ENCODE assay signal across 16 cellular contexts in the genomic region with DNA sequence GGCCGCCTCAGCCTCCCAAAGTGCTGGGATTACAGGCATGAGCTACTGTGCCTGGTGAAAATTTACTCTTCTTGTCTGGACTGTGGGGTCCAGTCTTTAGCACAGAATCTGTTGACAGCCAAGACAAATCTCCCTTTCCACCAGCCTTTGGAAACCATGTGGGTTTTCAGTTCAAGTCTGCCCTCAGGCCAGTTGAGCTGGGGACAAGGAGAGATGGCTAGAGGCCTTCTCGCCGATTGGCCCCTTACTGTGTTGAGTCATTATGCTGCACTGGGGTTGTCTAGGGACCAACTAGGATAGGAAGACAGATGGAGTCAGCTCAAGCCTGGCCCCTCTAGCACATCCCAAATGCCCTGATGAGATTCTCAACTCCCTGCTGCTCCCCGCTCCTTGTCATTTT. TPM values are rescaled to one million over a fixed set of nuclear protein-coding genes. Genes with fewer than 3 reads are reported as not detected.
DNase-seq lines count a peak whose midpoint lies in the region; ATAC-seq, FAIRE-seq and TF ChIP-seq lines count a peak whose summit lies in the region.
"Had no signal": no experiment of that assay in that cellular context is flagged by ENCODE, and none has a peak within 500 bp of the region (broad histone marks: within the 10 kb centered on the region; RNA-seq: fewer than 3 reads in every experiment).

No MANE protein-coding gene starts in this region.

- in situ Hi-C loops in G401 (cut with HindIII; ENCODE audit: low sequenced_read_pairs) (no loop called here), K562 (cut with MboI) (no loop called here)

- no peaks in the 10 kb centered on the region for H3K79me2 ChIP-seq in K562 (ENCODE audit: control insufficient read depth, insufficient read depth, low read length)

- CTCF ChIA-PET in K562 (lab: Yijun Ruan, JAX; ENCODE audit: low intra/inter-chr PET ratio): no interaction called here

- H3K27me3 Mint-ChIP-seq in endothelial cell (ENCODE audit: unreplicated experiment): no peaks in the 10 kb centered on the region
- H3K27me3 Mint-ChIP-seq: CD8-positive, alpha-beta memory T cell had no signal

- TF ChIP-seq POLR2A in K562 (conservative IDR thresholded peaks at IDR 0.05) (no peak), uterus (IDR thresholded peaks at IDR 0.05) (no peak)

- H3K4me1 ChIP-seq in K562 (replicated peaks in 1 of 2; ENCODE audit: control insufficient read depth in 2 of 2, insufficient read depth in 2 of 2, low read length in 2 of 2) (no peaks in the 10 kb centered on the region), uterus (no peaks in the 10 kb centered on the region)
- H3K4me1 ChIP-seq: A549, BLaER1, Caco-2, HAP-1 had no signal

- H2AFZ ChIP-seq in K562 (ENCODE audit: low read depth, low read length): no peak overlapping the region

- ATAC-seq in K562: peak; percentile 44; the same call in 2 of the 3 replicates
- ATAC-seq: A549 had no signal

- TF ChIP-seq EP300 in K562 (IDR thresholded peaks at IDR 0.05; ENCODE audit: low read length): no peak

- no TSS peak for BruUV-seq in K562 (replicated peaks; lab: Mats Ljungman, UMichigan)

- H3K27me3 ChIP-seq in K562 (ENCODE audit: control insufficient read depth in 2 of 2, insufficient read depth in 2 of 2, low read length in 2 of 2) (peaks cover 10 to 11% of the 10 kb centered on the region in 2 experiments), uterus (no peaks in the 10 kb centered on the region)
- H3K27me3 ChIP-seq: BLaER1 had no signal

- TF ChIP-seq RAD21 in K562 (CRISPR knock-in tag; conservative IDR thresholded peaks at IDR 0.05 in 1 of 2, IDR thresholded peaks at IDR 0.05 in 1 of 2): no peak

- no peak overlapping the region for H3K4me2 ChIP-seq in K562 (ENCODE audit: insufficient read depth, low read length)
- H3K4me2 ChIP-seq: A549, BLaER1 had no signal

- no peak for TF ChIP-seq CTCF in K562 (IDR thresholded peaks at IDR 0.05 in 2 of 3, conservative IDR thresholded peaks at IDR 0.05 in 1 of 3; ENCODE audit: insufficient read depth in 2 of 3, low read depth in 1 of 3, low read length in 3 of 3)
- no peak for TF ChIP-seq CTCF in endothelial cell (IDR thresholded peaks at IDR 0.05; ENCODE audit: unreplicated experiment)
- TF ChIP-seq CTCF in uterus (IDR thresholded peaks at IDR 0.05): no peak

- H3K27ac Mint-ChIP-seq in endothelial cell (ENCODE audit: unreplicated experiment): no peak overlapping the region
- H3K27ac Mint-ChIP-seq: IgD-negative memory B cell had no signal

- H3K9me1 ChIP-seq in K562 (ENCODE audit: control insufficient read depth, insufficient read depth, low read length): no peaks in the 10 kb centered on the region

- no peak overlapping the region for H3K9ac ChIP-seq in K562 (ENCODE audit: insufficient read depth in 1 of 2, low read depth in 2 of 2, low read length in 2 of 2)
- H3K9ac ChIP-seq: BLaER1 had no signal

- DNase-seq in EL (peak; percentile 41), G401 (ENCODE audit: low spot score) (peak; percentile 41), K562 (ENCODE audit: extremely low read depth in 1 of 4, low spot score in 3 of 4) (no peak), endothelial cell (ENCODE audit: low spot score) (no peak), uterus (no peak), germinal center (ENCODE audit: low spot score) (no peak)
- DNase-seq: Caco-2; CD8-positive, alpha-beta memory T cell; DND-41; GF-D8 had no signal

- H3K4me1 Mint-ChIP-seq in endothelial cell (ENCODE audit: unreplicated experiment): no peaks in the 10 kb centered on the region
- H3K4me1 Mint-ChIP-seq: CD8-positive, alpha-beta memory T cell; IgD-negative memory B cell had no signal

- H3K36me3 Mint-ChIP-seq in endothelial cell (ENCODE audit: low read depth, unreplicated experiment): no peaks in the 10 kb centered on the region

- no peak overlapping the region for H3K4me3 Mint-ChIP-seq in endothelial cell (ENCODE audit: unreplicated experiment)
- H3K4me3 Mint-ChIP-seq: CD8-positive, alpha-beta memory T cell; IgD-negative memory B cell had no signal

- POLR2A ChIA-PET in K562 (lab: Yijun Ruan, JAX): interaction anchor here (1.0 to 1.2 kb wide), 2 partner anchors 15 kb away, joined by 3 to 4 read pairs; no protein-coding TSS in a partner anchor

- no peak overlapping the region for H3K27ac ChIP-seq in K562 (ENCODE audit: extremely low read depth, low read depth, low read length)
- H3K27ac ChIP-seq in uterus: no peak overlapping the region
- H3K27ac ChIP-seq: A549, BLaER1 had no signal

- H4K20me1 ChIP-seq in K562 (replicated peaks; ENCODE audit: control insufficient read depth, insufficient read depth, low read length): no peaks in the 10 kb centered on the region; the same call in 1 of the 2 replicates
- H4K20me1 ChIP-seq: BLaER1 had no signal

- no peaks in the 10 kb centered on the region for H3K9me3 Mint-ChIP-seq in endothelial cell (ENCODE audit: unreplicated experiment)
- H3K9me3 Mint-ChIP-seq: CD8-positive, alpha-beta memory T cell; IgD-negative memory B cell had no signal

- WGBS in K562 (ENCODE audit: insufficient coverage, low coverage, missing lambda C conversion rate): 50% methylated on average over 4 of the region's 4 CpGs

- H3K4me3 ChIP-seq in K562 (no peak overlapping the region), uterus (no peak overlapping the region)
- H3K4me3 ChIP-seq: A549, BLaER1, HAP-1 had no signal

- H3K9me3 ChIP-seq in K562 (replicated peaks; ENCODE audit: control insufficient read depth, insufficient read depth, low read depth, low read length): no peaks in the 10 kb centered on the region
- no peaks in the 10 kb centered on the region for H3K9me3 ChIP-seq in uterus
- H3K9me3 ChIP-seq: A549, BLaER1, Caco-2, HAP-1 had no signal

- no peaks in the 10 kb centered on the region for H3K36me3 ChIP-seq in K562 (ENCODE audit: control insufficient read depth, insufficient read depth, low read length)
- H3K36me3 ChIP-seq in uterus: no peaks in the 10 kb centered on the region
- H3K36me3 ChIP-seq: BLaER1, HAP-1 had no signal

- peak; percentile 42 for FAIRE-seq in K562 (lab: Jason Lieb, UNC)
- FAIRE-seq: A549, GM19239, H1 had no signal

- intact Hi-C loops in K562 (cut with micrococcal nuclease) (no loop called here), uterus (cut with DNase I; ENCODE audit: low total_unique reads) (no loop called here)

RNA-seq across cellular contexts. Expression of a gene that starts 8.6 kb away (rescaled TPM):
- 3.6 and 9.2 TPM in 2 replicates for total RNA-seq in G401 (2014; rRNA removed; shearing (Covaris generic))
- 0.12 TPM in 1 of 2 replicates, not detected in the other for total RNA-seq in K562 (2011; cell fraction: chromatin; rRNA removed; ENCODE audit: low replicate concordance)
- 0.17 TPM in 1 of 2 replicates, not detected in the other for total RNA-seq in K562 (2011; cell fraction: nucleolus; rRNA removed)
- not detected in 2 replicates for total RNA-seq in K562 (2011; cell fraction: nucleoplasm; rRNA removed)
- total RNA-seq in K562 (2014; rRNA removed) (0.05 TPM in 1 of 2 replicates, not detected in the other), K562 (2014; rRNA removed; fragmentation: Illumina TruSeq; extraction: Trizol) (not detected in 2 replicates), K562 (2015; rRNA removed; fragmentation: Illumina TruSeq; extraction: Trizol) (0.08 TPM in 1 of 2 replicates, not detected in the other), K562 (2021) (0.22 TPM in 1 of 2 replicates, not detected in the other), endothelial cell (ENCODE audit: unreplicated experiment) (3.7 TPM), uterus (under 1 TPM in 1 of 4 donors, not detected in 3; 0.55 TPM)
- polyA plus RNA-seq in K562 (2011; rRNA removed) (0.04 TPM in 2 replicates), K562 (2014; fragmentation: Illumina TruSeq; extraction: Trizol) (0.07 and 0.13 TPM in 2 replicates), K562 (2014; fragmentation: Nextera tagmentation; extraction: Ambion mirVana) (under 1 TPM in 1 of 2 experiments, not detected in 1; 0.03 TPM), K562 (2014; rRNA removed) (0.04 TPM in 1 of 2 replicates, not detected in the other)
- polyA plus RNA-seq in K562 (2011; cell fraction: cytosol; rRNA removed): 0.04 and 0.06 TPM in 2 replicates
- not detected in 2 replicates for polyA plus RNA-seq in K562 (2011; cell fraction: nucleus; rRNA removed)
- 0.06 and 0.08 TPM in 2 replicates for polyA plus RNA-seq in K562 (2012)
- not detected in 2 replicates for polyA minus RNA-seq in K562 (2011; rRNA and poly(A)+ RNA removed)
- polyA minus RNA-seq in K562 (2011; cell fraction: cytosol; rRNA and poly(A)+ RNA removed): not detected in 2 replicates
- polyA minus RNA-seq in K562 (2011; cell fraction: nucleus; rRNA and poly(A)+ RNA removed): 0.13 TPM in 1 of 2 replicates, not detected in the other
- total RNA-seq: Caco-2; CD8-positive, alpha-beta memory T cell had no signal
- polyA plus RNA-seq: CD8-positive, alpha-beta memory T cell; IgD-negative memory B cell had no signal

RNA-seq across cellular contexts. Expression of a gene that starts 48.3 kb away (rescaled TPM):
- 269 and 326 TPM in 2 replicates for total RNA-seq in G401 (2014; rRNA removed; shearing (Covaris generic))
- total RNA-seq in K562 (2011; cell fraction: chromatin; rRNA removed; ENCODE audit: low replicate concordance): 175 and 251 TPM in 2 replicates
- total RNA-seq in K562 (2011; cell fraction: nucleolus; rRNA removed): 114 and 139 TPM in 2 replicates
- 164 and 175 TPM in 2 replicates for total RNA-seq in K562 (2011; cell fraction: nucleoplasm; rRNA removed)
- total RNA-seq in K562 (2014; rRNA removed): 278 and 343 TPM in 2 replicates
- 198 and 205 TPM in 2 replicates for total RNA-seq in K562 (2014; rRNA removed; fragmentation: Illumina TruSeq; extraction: Trizol)
- total RNA-seq in K562 (2015; rRNA removed; fragmentation: Illumina TruSeq; extraction: Trizol): 192 and 193 TPM in 2 replicates
- 163 and 164 TPM in 2 replicates for total RNA-seq in K562 (2021)
- polyA plus RNA-seq in K562 (2011; rRNA removed): 184 and 230 TPM in 2 replicates
- polyA plus RNA-seq in K562 (2011; cell fraction: cytosol; rRNA removed): 182 and 183 TPM in 2 replicates
- polyA plus RNA-seq in K562 (2011; cell fraction: nucleus; rRNA removed): 113 and 118 TPM in 2 replicates
- polyA plus RNA-seq in K562 (2012): 80.7 and 123 TPM in 2 replicates
- 147 and 155 TPM in 2 replicates for polyA plus RNA-seq in K562 (2014; fragmentation: Illumina TruSeq; extraction: Trizol)
- polyA plus RNA-seq in K562 (2014; fragmentation: Nextera tagmentation; extraction: Ambion mirVana): 10 to 100 TPM; 48.7 to 58.0 TPM
- 158 and 209 TPM in 2 replicates for polyA plus RNA-seq in K562 (2014; rRNA removed)
- polyA minus RNA-seq in K562 (2011; rRNA and poly(A)+ RNA removed): 305 and 349 TPM in 2 replicates
- 133 and 157 TPM in 2 replicates for polyA minus RNA-seq in K562 (2011; cell fraction: cytosol; rRNA and poly(A)+ RNA removed)
- 58.4 and 89.9 TPM in 2 replicates for polyA minus RNA-seq in K562 (2011; cell fraction: nucleus; rRNA and poly(A)+ RNA removed)
- 55.7 TPM for total RNA-seq in endothelial cell (ENCODE audit: unreplicated experiment)
- 10 to 100 TPM; 35.1 to 99.5 (median 58.5) TPM for total RNA-seq in uterus

RNA-seq across cellular contexts. Expression of a gene that starts 48.6 kb away (rescaled TPM):
- total RNA-seq in G401 (2014; rRNA removed; shearing (Covaris generic)): 70.6 and 83.8 TPM in 2 replicates
- 27.0 and 34.0 TPM in 2 replicates for total RNA-seq in K562 (2011; cell fraction: chromatin; rRNA removed; ENCODE audit: low replicate concordance)
- total RNA-seq in K562 (2011; cell fraction: nucleolus; rRNA removed): 19.2 and 20.9 TPM in 2 replicates
- 24.3 and 31.5 TPM in 2 replicates for total RNA-seq in K562 (2011; cell fraction: nucleoplasm; rRNA removed)
- total RNA-seq in K562 (2014; rRNA removed): 49.7 and 52.9 TPM in 2 replicates
- total RNA-seq in K562 (2014; rRNA removed; fragmentation: Illumina TruSeq; extraction: Trizol): 74.7 and 89.2 TPM in 2 replicates
- 72.4 and 74.2 TPM in 2 replicates for total RNA-seq in K562 (2015; rRNA removed; fragmentation: Illumina TruSeq; extraction: Trizol)
- 46.9 and 49.2 TPM in 2 replicates for total RNA-seq in K562 (2021)
- 81.2 and 87.8 TPM in 2 replicates for polyA plus RNA-seq in K562 (2011; rRNA removed)
- polyA plus RNA-seq in K562 (2011; cell fraction: cytosol; rRNA removed): 40.2 and 52.3 TPM in 2 replicates
- 18.2 and 30.1 TPM in 2 replicates for polyA plus RNA-seq in K562 (2011; cell fraction: nucleus; rRNA removed)
- 45.0 and 64.6 TPM in 2 replicates for polyA plus RNA-seq in K562 (2012)
- 82.4 and 96.7 TPM in 2 replicates for polyA plus RNA-seq in K562 (2014; fragmentation: Illumina TruSeq; extraction: Trizol)
- polyA plus RNA-seq in K562 (2014; fragmentation: Nextera tagmentation; extraction: Ambion mirVana): 100 to 1,000 TPM; 104 to 150 TPM
- 58.2 and 63.7 TPM in 2 replicates for polyA plus RNA-seq in K562 (2014; rRNA removed)
- 52.2 and 53.3 TPM in 2 replicates for polyA minus RNA-seq in K562 (2011; rRNA and poly(A)+ RNA removed)
- 12.5 and 17.4 TPM in 2 replicates for polyA minus RNA-seq in K562 (2011; cell fraction: cytosol; rRNA and poly(A)+ RNA removed)
- 7.3 and 15.4 TPM in 2 replicates for polyA minus RNA-seq in K562 (2011; cell fraction: nucleus; rRNA and poly(A)+ RNA removed)
- 27.5 TPM for total RNA-seq in endothelial cell (ENCODE audit: unreplicated experiment)
- 10 to 100 TPM; 23.3 to 36.8 (median 25.0) TPM for total RNA-seq in uterus

Comparison
In these comparisons a context has a peak if more than half of its experiments do, and no peak if none do; other contexts are left out.
1. DNase-seq: peak in EL (single experiment) and G401 (single experiment); none in K562 (0 of 4), endothelial cell (single experiment), uterus (0 of 2) and germinal center (single experiment).